Comparison of ENCODE assay signal across 29 cellular contexts in the genomic region with DNA sequence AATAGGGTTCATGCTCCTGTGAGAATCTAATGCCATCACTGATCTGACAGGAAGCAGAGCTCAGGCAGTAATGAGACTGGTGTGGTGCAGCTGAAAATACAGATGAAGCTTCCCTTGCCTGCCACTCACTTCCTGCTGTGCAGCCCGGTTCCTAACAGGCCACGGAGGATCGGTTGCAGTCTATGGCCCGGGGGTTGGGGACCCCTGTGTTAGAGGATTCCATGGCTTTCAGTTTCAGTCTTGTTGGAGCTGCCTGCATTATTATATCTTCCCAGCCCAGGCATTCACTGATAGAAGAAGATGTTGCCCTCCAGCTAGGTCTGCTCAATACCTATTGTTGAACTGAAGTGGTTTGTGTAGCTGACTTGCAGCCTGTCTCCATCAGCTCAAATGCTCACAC.
"Had no signal": no experiment of that assay in that cellular context is flagged by ENCODE, and none has a peak within 500 bp of the region (broad histone marks: within the 10 kb centered on the region; RNA-seq: fewer than 3 reads in every experiment).

No MANE protein-coding gene starts in this region.

- H3K36me3 Mint-ChIP-seq: activated naive CD4-positive, alpha-beta T cell treated with anti-CD3 and anti-CD28 coated beads, Interleukin-2, amount 10 ng/mL, durations not matched to agents 7 days and 5 days; activated naive CD8-positive, alpha-beta T cell treated with anti-CD3 and anti-CD28 coated beads, Interleukin-2, amount 10 ng/mL, durations not matched to agents 7 days and 5 days had no signal

- DNase-seq: activated CD4-positive, alpha-beta memory T cell treated with anti-CD3 and anti-CD28 coated beads, Interleukin-2, amount 10 ng/mL, durations not matched to agents 7 days and 5 days; activated CD4-positive, alpha-beta T cell treated with anti-CD3 and anti-CD28 coated beads for 36 hours; activated CD4-positive, alpha-beta T cell treated with anti-CD3 and anti-CD28 coated beads, Interleukin-2, amount 10 ng/mL, durations not matched to agents 7 days and 5 days; activated CD4-positive, alpha-beta T cell treated with anti-CD3 and anti-CD28 coated beads, Interleukin-2, amount 50 U/mL, for 4 hours; activated CD4-positive, CD25-positive, alpha-beta regulatory T cell; activated CD4-positive, CD25-positive, alpha-beta regulatory T cell treated with anti-CD3 and anti-CD28 coated beads, Interleukin-2, amount 50 U/mL, for 72 hours; activated CD8-positive, alpha-beta memory T cell treated with anti-CD3 and anti-CD28 coated beads, Interleukin-2, amount 50 U/mL, for 48 hours; activated gamma-delta T cell; activated naive CD4-positive, alpha-beta T cell; activated naive CD4-positive, alpha-beta T cell treated with anti-CD3 and anti-CD28 coated beads, Interleukin-2, amount 10 ng/mL, durations not matched to agents 7 days and 5 days; activated naive CD8-positive, alpha-beta T cell treated with anti-CD3 and anti-CD28 coated beads, Interleukin-2, amount 10 ng/mL, durations not matched to agents 7 days and 5 days; activated T-cell treated with anti-CD3 and anti-CD28 coated beads for 4 hours; activated T-cell treated with anti-CD3 and anti-CD28 coated beads, Interleukin-2, amount 50 U/mL, for 24 hours; activated T-cell treated with anti-CD3 and anti-CD28 coated beads, Interleukin-2, amount 50 U/mL, for 72 hours; anterior cingulate cortex; brain microvascular endothelial cell; dorsolateral prefrontal cortex; effector memory CD4-positive, alpha-beta T cell; endodermal cell; foreskin keratinocyte; gastrocnemius medialis; glutamatergic neuron; heart left ventricle; hypothalamus had no signal

- H3K4me3 ChIP-seq: coronary artery, dorsolateral prefrontal cortex, gastrocnemius medialis, heart left ventricle had no signal

- H3K4me1 ChIP-seq: foreskin keratinocyte, gastrocnemius medialis, heart left ventricle had no signal

- H3K9me3 ChIP-seq: gastrocnemius medialis had no signal

- H3K4me1 Mint-ChIP-seq: activated CD4-positive, alpha-beta memory T cell treated with anti-CD3 and anti-CD28 coated beads, Interleukin-2, amount 10 ng/mL, durations not matched to agents 7 days and 5 days; activated CD4-positive, alpha-beta T cell treated with anti-CD3 and anti-CD28 coated beads for 36 hours; activated CD4-positive, alpha-beta T cell treated with anti-CD3 and anti-CD28 coated beads, Interleukin-2, amount 10 ng/mL, durations not matched to agents 7 days and 5 days; activated naive CD4-positive, alpha-beta T cell treated with anti-CD3 and anti-CD28 coated beads, Interleukin-2, amount 10 ng/mL, durations not matched to agents 7 days and 5 days; activated naive CD8-positive, alpha-beta T cell treated with anti-CD3 and anti-CD28 coated beads, Interleukin-2, amount 10 ng/mL, durations not matched to agents 7 days and 5 days; central memory CD8-positive, alpha-beta T cell; endodermal cell had no signal

- H3K27ac Mint-ChIP-seq: activated CD4-positive, alpha-beta memory T cell treated with anti-CD3 and anti-CD28 coated beads, Interleukin-2, amount 10 ng/mL, durations not matched to agents 7 days and 5 days; activated CD4-positive, alpha-beta T cell treated with anti-CD3 and anti-CD28 coated beads for 36 hours; activated CD4-positive, alpha-beta T cell treated with anti-CD3 and anti-CD28 coated beads, Interleukin-2, amount 10 ng/mL, durations not matched to agents 7 days and 5 days; activated naive CD4-positive, alpha-beta T cell treated with anti-CD3 and anti-CD28 coated beads, Interleukin-2, amount 10 ng/mL, durations not matched to agents 7 days and 5 days; activated naive CD4-positive, alpha-beta T cell treated with anti-CD3 and anti-CD28 coated beads, Interleukin-2, amount 50 U/mL, for 72 hours; activated naive CD8-positive, alpha-beta T cell treated with anti-CD3 and anti-CD28 coated beads, Interleukin-2, amount 10 ng/mL, durations not matched to agents 7 days and 5 days; activated T-cell treated with anti-CD3 and anti-CD28 coated beads, Interleukin-2, amount 50 U/mL, for 24 hours; activated T-cell treated with anti-CD3 and anti-CD28 coated beads, Interleukin-2, amount 50 U/mL, for 72 hours; dendritic cell treated with granulocyte-macrophage colony-stimulating factor and Interleukin-4, amounts not matched to agents 40 ng/mL and 50 ng/mL, for 4 days; endodermal cell had no signal

- H3K27me3 Mint-ChIP-seq: activated CD4-positive, alpha-beta memory T cell treated with anti-CD3 and anti-CD28 coated beads, Interleukin-2, amount 10 ng/mL, durations not matched to agents 7 days and 5 days; activated CD4-positive, alpha-beta T cell treated with anti-CD3 and anti-CD28 coated beads for 36 hours; activated CD4-positive, alpha-beta T cell treated with anti-CD3 and anti-CD28 coated beads, Interleukin-2, amount 10 ng/mL, durations not matched to agents 7 days and 5 days; activated naive CD4-positive, alpha-beta T cell treated with anti-CD3 and anti-CD28 coated beads, Interleukin-2, amount 10 ng/mL, durations not matched to agents 7 days and 5 days; activated naive CD8-positive, alpha-beta T cell treated with anti-CD3 and anti-CD28 coated beads, Interleukin-2, amount 10 ng/mL, durations not matched to agents 7 days and 5 days; activated T-cell treated with anti-CD3 and anti-CD28 coated beads, Interleukin-2, amount 50 U/mL, for 24 hours; central memory CD8-positive, alpha-beta T cell; dendritic cell treated with granulocyte-macrophage colony-stimulating factor and Interleukin-4, amounts not matched to agents 40 ng/mL and 50 ng/mL, for 4 days had no signal

- H3K27me3 ChIP-seq: brain microvascular endothelial cell, dorsolateral prefrontal cortex, foreskin keratinocyte, gastrocnemius medialis, heart left ventricle had no signal

- H3K27ac ChIP-seq: brain microvascular endothelial cell, coronary artery, dorsolateral prefrontal cortex, foreskin keratinocyte, gastrocnemius medialis, heart left ventricle had no signal

- ATAC-seq: activated CD4-positive, alpha-beta T cell treated with anti-CD3 and anti-CD28 coated beads for 36 hours; activated naive CD4-positive, alpha-beta T cell treated with anti-CD3 and anti-CD28 coated beads, Interleukin-2, amount 50 U/mL, for 72 hours; activated T-cell treated with anti-CD3 and anti-CD28 coated beads, Interleukin-2, amount 50 U/mL, for 72 hours; esophagus mucosa; foreskin keratinocyte; gastrocnemius medialis; heart left ventricle had no signal

- H3K36me3 ChIP-seq: brain microvascular endothelial cell, gastrocnemius medialis, heart left ventricle had no signal

- H3K4me3 Mint-ChIP-seq: activated CD4-positive, alpha-beta memory T cell treated with anti-CD3 and anti-CD28 coated beads, Interleukin-2, amount 10 ng/mL, durations not matched to agents 7 days and 5 days; activated CD4-positive, alpha-beta T cell treated with anti-CD3 and anti-CD28 coated beads for 36 hours; activated CD4-positive, alpha-beta T cell treated with anti-CD3 and anti-CD28 coated beads, Interleukin-2, amount 10 ng/mL, durations not matched to agents 7 days and 5 days; activated naive CD4-positive, alpha-beta T cell treated with anti-CD3 and anti-CD28 coated beads, Interleukin-2, amount 10 ng/mL, durations not matched to agents 7 days and 5 days; activated naive CD8-positive, alpha-beta T cell treated with anti-CD3 and anti-CD28 coated beads, Interleukin-2, amount 10 ng/mL, durations not matched to agents 7 days and 5 days; activated T-cell treated with anti-CD3 and anti-CD28 coated beads, Interleukin-2, amount 50 U/mL, for 24 hours; activated T-cell treated with anti-CD3 and anti-CD28 coated beads, Interleukin-2, amount 50 U/mL, for 72 hours; central memory CD8-positive, alpha-beta T cell; dendritic cell treated with granulocyte-macrophage colony-stimulating factor and Interleukin-4, amounts not matched to agents 40 ng/mL and 50 ng/mL, for 4 days; endodermal cell had no signal
